In the genomic region with DNA sequence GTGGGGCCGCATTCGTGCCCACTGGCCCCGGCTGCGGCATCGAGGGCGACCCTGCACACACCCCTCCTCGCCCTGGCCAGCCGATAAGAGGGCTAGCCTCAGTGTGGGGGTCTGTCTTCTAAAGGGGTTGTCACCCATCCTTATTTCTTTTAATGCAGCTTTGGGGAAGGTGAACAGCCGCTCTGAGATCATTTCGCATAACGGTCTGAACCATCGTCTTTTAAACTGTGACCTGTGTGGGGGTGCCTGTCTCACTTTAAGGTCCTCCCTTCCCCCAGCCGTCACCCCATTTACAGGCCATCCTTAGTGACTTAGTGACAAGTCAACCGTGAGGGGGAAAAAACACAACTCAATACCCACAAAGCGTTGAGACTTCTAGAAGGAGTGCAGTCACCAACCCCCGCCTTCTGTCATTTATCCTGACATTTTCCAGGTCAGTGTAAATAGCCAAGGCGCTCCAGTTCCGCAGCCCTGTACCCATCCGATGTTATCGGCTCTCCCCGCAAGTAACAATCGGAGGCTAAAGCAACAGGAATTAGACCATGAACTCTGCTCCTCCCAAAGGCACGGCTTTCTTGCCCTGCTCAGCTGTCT, we compare ENCODE assay signal across 8 cellular contexts. TPM values are rescaled to one million over a fixed set of nuclear protein-coding genes. Genes with fewer than 3 reads are reported as not detected.
A peak's percentile ranks its signal among the peaks of the same experiment; 100 is the strongest.
DNase-seq lines count a peak whose midpoint lies in the region; ATAC-seq and TF ChIP-seq lines count a peak whose summit lies in the region.

No MANE protein-coding gene starts in this region.

- peaks cover 5% of the 10 kb centered on the region for H3K27me3 ChIP-seq in HL-60 (ENCODE audit: insufficient read depth, poor library complexity, severe bottlenecking)
- H3K27me3 ChIP-seq in left ventricle myocardium inferior (ENCODE audit: low read depth) = no peaks in the 10 kb centered on the region
- no peaks in the 10 kb centered on the region for H3K27me3 ChIP-seq in trophoblast cell (ENCODE audit: insufficient read depth, low read length)

- no CpG with 5 or more reads among the region's 23 CpGs for WGBS in trophoblast cell (ENCODE audit: extremely low coverage, insufficient coverage, insufficient read length)

- TF ChIP-seq CTCF in HL-60 (IDR thresholded peaks at IDR 0.05; ENCODE audit: insufficient read depth, low read length) (no peak), left ventricle myocardium inferior (IDR thresholded peaks at IDR 0.05; ENCODE audit: borderline replicate concordance) (no peak)

- DNase-seq in DMS114 treated with DMSO at 0.1 percent for 48 hours (lab: John Stamatoyannopoulos, UW; ENCODE audit: unreplicated experiment) = peak; percentile 68
- DNase-seq in HL-60 (ENCODE audit: low read depth in 1 of 2, low spot score in 1 of 2) = peak in 1 of 2 experiments; percentile 5
- DNase-seq in activated naive CD8-positive, alpha-beta T cell treated with anti-CD3 and anti-CD28 coated beads for 36 hours = no peak
- DNase-seq in left ventricle myocardium inferior = no peak
- DNase-seq in trophoblast cell = peak in 1 of 2 donors; percentile 28
- DNase-seq in AML-193 (lab: John Stamatoyannopoulos, UW) = no peak
- DNase-seq in RKO (ENCODE audit: low spot score) = no peak

- H3K4me3 ChIP-seq in HL-60 (replicated peaks; ENCODE audit: insufficient read depth, low read length) (peak overlapping the region; percentile 81), left ventricle myocardium inferior (peak overlapping the region; percentile 88), trophoblast cell (ENCODE audit: low read depth, low read length) (peak overlapping the region; percentile 100)

- peak overlapping the region; percentile 25 for H3K18ac ChIP-seq in trophoblast cell (ENCODE audit: low read length)

- H3K4me1 ChIP-seq in left ventricle myocardium inferior (peaks cover 51% of the 10 kb centered on the region), trophoblast cell (ENCODE audit: control insufficient read depth in 1 of 2, insufficient read depth in 2 of 2, low read length in 2 of 2) (peaks cover 1 to 5% of the 10 kb centered on the region in 2 experiments)

- H2AFZ ChIP-seq in trophoblast cell (ENCODE audit: insufficient read depth, low read length, poor library complexity) = peak overlapping the region; percentile 15

- ATAC-seq in GM19455 (IDR thresholded peaks at IDR 0.05; ENCODE audit: unreplicated experiment) = peak; percentile 10

- H3K27me3 Mint-ChIP-seq in activated naive CD8-positive, alpha-beta T cell treated with anti-CD3 and anti-CD28 coated beads for 36 hours = peaks cover 58% of the 10 kb centered on the region

- no peak overlapping the region for H2BK12ac ChIP-seq in trophoblast cell (ENCODE audit: low read length)

- H3K79me2 ChIP-seq in trophoblast cell (ENCODE audit: control insufficient read depth, insufficient read depth, low read length, poor library complexity) = peaks cover 7% of the 10 kb centered on the region

- peaks cover 5% of the 10 kb centered on the region for H3K36me3 Mint-ChIP-seq in activated naive CD8-positive, alpha-beta T cell treated with anti-CD3 and anti-CD28 coated beads for 36 hours

- H3K14ac ChIP-seq in trophoblast cell (ENCODE audit: low read length) = peak overlapping the region; percentile 64

- H3K27ac Mint-ChIP-seq in activated naive CD8-positive, alpha-beta T cell treated with anti-CD3 and anti-CD28 coated beads for 36 hours = peak overlapping the region; percentile 43

- H3K23ac ChIP-seq in trophoblast cell (ENCODE audit: low read length) = no peak overlapping the region

- H4K8ac ChIP-seq in trophoblast cell (ENCODE audit: low read depth, low read length) = no peak overlapping the region

- H2AK5ac ChIP-seq in trophoblast cell (ENCODE audit: low read length) = no peak overlapping the region

- peaks cover 5% of the 10 kb centered on the region for H3K9me3 Mint-ChIP-seq in activated naive CD8-positive, alpha-beta T cell treated with anti-CD3 and anti-CD28 coated beads for 36 hours

- no peak overlapping the region for H4K12ac ChIP-seq in trophoblast cell (ENCODE audit: low read depth, low read length)

- no peaks in the 10 kb centered on the region for H3K9me3 ChIP-seq in left ventricle myocardium inferior (replicated peaks)
- H3K9me3 ChIP-seq in trophoblast cell (ENCODE audit: insufficient read depth, low read depth, low read length) = no peaks in the 10 kb centered on the region

- intact Hi-C loops in left ventricle myocardium inferior (cut with micrococcal nuclease) = no loop called here

- H3K36me3 ChIP-seq in left ventricle myocardium inferior = no peaks in the 10 kb centered on the region
- H3K36me3 ChIP-seq in trophoblast cell (ENCODE audit: control insufficient read depth in 1 of 2, insufficient read depth in 2 of 2, low read length in 2 of 2) = peaks cover 0 to 2% of the 10 kb centered on the region in 2 experiments

- H3K79me1 ChIP-seq in trophoblast cell (ENCODE audit: low read length) = peaks cover 15% of the 10 kb centered on the region

- H3K4ac ChIP-seq in trophoblast cell (ENCODE audit: low read depth, low read length) = no peak overlapping the region

- H2BK120ac ChIP-seq in trophoblast cell (ENCODE audit: insufficient read depth, low read length, poor library complexity) = peak overlapping the region; percentile 52

- H3K27ac ChIP-seq in HL-60 (replicated peaks) = no peak overlapping the region
- peak overlapping the region; percentile 98 for H3K27ac ChIP-seq in left ventricle myocardium inferior (replicated peaks)
- H3K27ac ChIP-seq in trophoblast cell (ENCODE audit: low read depth, low read length) = peak overlapping the region; percentile 83

- H3K4me3 Mint-ChIP-seq in activated naive CD8-positive, alpha-beta T cell treated with anti-CD3 and anti-CD28 coated beads for 36 hours = peak overlapping the region; percentile 77

- H3K4me1 Mint-ChIP-seq in activated naive CD8-positive, alpha-beta T cell treated with anti-CD3 and anti-CD28 coated beads for 36 hours = peaks cover 9% of the 10 kb centered on the region

- peak overlapping the region; percentile 29 for H2BK5ac ChIP-seq in trophoblast cell (ENCODE audit: low read depth, low read length, poor library complexity)

- peak overlapping the region; percentile 94 for H3K4me2 ChIP-seq in trophoblast cell (ENCODE audit: low read length)

- no peak overlapping the region for H3K9ac ChIP-seq in trophoblast cell (ENCODE audit: low read length)

- H4K91ac ChIP-seq in trophoblast cell (ENCODE audit: low read depth, low read length) = peak overlapping the region; percentile 45

RNA-seq across cellular contexts. Expression of a gene that starts 0.5 kb away (rescaled TPM):
- under 1 TPM; 0.16 to 0.29 TPM for total RNA-seq in activated naive CD8-positive, alpha-beta T cell treated with anti-CD3 and anti-CD28 coated beads for 36 hours
- total RNA-seq in left ventricle myocardium inferior = 42.9 TPM
- 10.0 and 10.1 TPM in 2 replicates for polyA plus RNA-seq in trophoblast cell (2013)

Comparison
In these comparisons a context has a peak if more than half of its experiments do, and no peak if none do; other contexts are left out.
1. RNA of a gene that starts 0.5 kb away (total RNA-seq): 42.9 TPM in left ventricle myocardium inferior (single experiment); 0.16 to 0.29 TPM in activated naive CD8-positive, alpha-beta T cell treated with anti-CD3 and anti-CD28 coated beads for 36 hours; every median in the first group is over 10 times any median in the second.
2. Peak in every context shown above with its lines, with median percentiles within 50 percentile points of each other: H3K4me3 ChIP-seq.